ENCODE assay signal across 28 cellular contexts in genomic region chr20:25214416-25214770, GRCh38.
"Had no signal": no experiment of that assay in that cellular context is flagged by ENCODE, and none has a peak within 500 bp of the region (broad histone marks: within the 10 kb centered on the region; RNA-seq: fewer than 3 reads in every experiment).

No MANE protein-coding gene starts in this region.

- ATAC-seq: left colon; left lung; lower lobe of right lung; naive thymus-derived CD8-positive, alpha-beta T cell; sciatic nerve; stimulated activated naive B cell treated with anti-CD40 and anti-IgM and Interleukin-4, amounts not matched to agents 10 μg/mL and 1 μg/mL and 100 μg/mL, for 72 hours; stimulated activated naive CD8-positive, alpha-beta T cell treated with anti-CD3 and anti-CD28 coated beads, Interleukin-15, Interleukin-2, amounts not matched to agents 100 U/mL and 50 U/mL, for 24 hours had no signal

- H3K27ac ChIP-seq: left lung, lower lobe of right lung, neutrophil, parathyroid adenoma, skin epidermis, stomach, testis, thyroid gland, transverse colon, upper lobe of left lung, vagina had no signal

- H3K4me1 ChIP-seq: left lung, lower lobe of right lung, parathyroid adenoma, stomach, thyroid gland, transverse colon, upper lobe of left lung, vagina had no signal

- H2AFZ ChIP-seq: parathyroid adenoma had no signal

- H3K27me3 ChIP-seq: left lung, neutrophil, right atrium auricular region, stomach, testis, thyroid gland, transverse colon, upper lobe of left lung, vagina had no signal

- DNase-seq: hippocampal formation; immature natural killer cell; kidney; left lung; lower lobe of right lung; mammary epithelial cell; mesenchymal stem cell; naive thymus-derived CD8-positive, alpha-beta T cell; occipital lobe; stimulated activated CD4-positive, alpha-beta T cell treated with anti-CD3 and anti-CD28 coated beads, Interleukin-12 subunit alpha, Interleukin-12 subunit beta, amount 100 ng/mL, for 4 hours; stimulated activated CD4-positive, alpha-beta T cell treated with anti-CD3 and anti-CD28 coated beads, Interleukin-15, amount 100 ng/mL, for 24 hours; stimulated activated CD4-positive, alpha-beta T cell treated with anti-CD3 and anti-CD28 coated beads, Interleukin-2, amount 100 ng/mL, for 24 hours; stimulated activated CD4-positive, alpha-beta T cell treated with anti-CD3 and anti-CD28 coated beads, Interleukin-4, amount 100 ng/mL, for 1 hour; stimulated activated naive B cell treated with anti-CD40 and anti-IgM and Interleukin-4, amounts not matched to agents 10 μg/mL and 1 μg/mL and 100 μg/mL, for 72 hours; stimulated activated naive CD8-positive, alpha-beta T cell treated with anti-CD3 and anti-CD28 coated beads, Interleukin-15, Interleukin-2, amounts not matched to agents 100 U/mL and 50 U/mL, for 24 hours; testis; thyroid gland; transverse colon had no signal

- H3K9ac ChIP-seq: parathyroid adenoma had no signal

- H3K9me3 ChIP-seq: left lung, lower lobe of right lung, neutrophil, right atrium auricular region, stomach, testis, thyroid gland, transverse colon, upper lobe of left lung, vagina had no signal

- H3K4me3 ChIP-seq: left lung, lower lobe of right lung, right atrium auricular region, skin epidermis, stomach, testis, thyroid gland, transverse colon, upper lobe of left lung, vagina had no signal

- H3K79me2 ChIP-seq: parathyroid adenoma had no signal

- FAIRE-seq: islet of Langerhans, kidney had no signal
